Comparison of ENCODE assay signal across 1 cellular context in genomic region chr1:61397915-61398314, GRCh38.
TF ChIP-seq lines count a peak whose summit lies in the region.

No MANE protein-coding gene starts in this region.

TF ChIP-seq in HEK293, 187 proteins besides CTCF, POLR2A, EP300 and RAD21 (continued from another document):
- TF ChIP-seq, protein P1, sequence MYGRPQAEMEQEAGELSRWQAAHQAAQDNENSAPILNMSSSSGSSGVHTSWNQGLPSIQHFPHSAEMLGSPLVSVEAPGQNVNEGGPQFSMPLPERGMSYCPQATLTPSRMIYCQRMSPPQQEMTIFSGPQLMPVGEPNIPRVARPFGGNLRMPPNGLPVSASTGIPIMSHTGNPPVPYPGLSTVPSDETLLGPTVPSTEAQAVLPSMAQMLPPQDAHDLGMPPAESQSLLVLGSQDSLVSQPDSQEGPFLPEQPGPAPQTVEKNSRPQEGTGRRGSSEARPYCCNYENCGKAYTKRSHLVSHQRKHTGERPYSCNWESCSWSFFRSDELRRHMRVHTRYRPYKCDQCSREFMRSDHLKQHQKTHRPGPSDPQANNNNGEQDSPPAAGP (tag by site-specific recombination; IDR thresholded peaks at IDR 0.05) = no peak
- no peak for TF ChIP-seq ZNF221 (tag by site-specific recombination; IDR thresholded peaks at IDR 0.05; ENCODE audit: borderline replicate concordance)
- TF ChIP-seq ZBTB8A (tag by site-specific recombination; IDR thresholded peaks at IDR 0.05) = no peak
